11 cellular contexts compared by ENCODE assay signal in the genomic region with DNA sequence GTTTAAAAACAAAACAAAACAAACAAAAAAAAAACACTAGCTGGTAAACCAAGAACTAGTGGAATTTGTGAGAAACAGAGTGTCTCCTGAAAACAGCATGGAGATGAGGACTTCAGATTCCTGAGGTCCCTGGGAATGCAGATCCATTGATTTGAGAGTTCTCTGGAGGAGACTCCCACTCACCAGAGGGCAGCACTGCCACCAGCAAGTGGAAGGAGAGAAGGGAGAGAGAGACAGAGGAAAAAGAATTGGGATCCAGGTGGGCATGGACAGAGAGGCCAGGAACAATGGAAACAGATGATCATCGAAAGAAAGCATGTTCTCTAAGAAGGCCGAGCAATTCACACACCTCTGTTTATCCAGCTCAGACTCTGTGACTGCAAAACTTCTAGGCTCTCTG. TPM values are rescaled to one million over a fixed set of nuclear protein-coding genes. Genes with fewer than 3 reads are reported as not detected.
DNase-seq lines count a peak whose midpoint lies in the region; ATAC-seq and TF ChIP-seq lines count a peak whose summit lies in the region.
"Had no signal": no experiment of that assay in that cellular context is flagged by ENCODE, and none has a peak within 500 bp of the region (broad histone marks: within the 10 kb centered on the region; RNA-seq: fewer than 3 reads in every experiment).

No MANE protein-coding gene starts in this region.

- no peaks in the 10 kb centered on the region for H3K9me3 Mint-ChIP-seq in GM23338
- H3K9me3 Mint-ChIP-seq: T-helper 1 cell treated with Interleukin-12 subunit alpha and Interleukin-12 subunit beta and Interleukin-4 antibody, amounts not matched to agents 30 μg/mL and 1 μg/mL, for 36 hours had no signal

- peaks cover 9% of the 10 kb centered on the region; the same call in 1 of the 2 replicates for H3K36me3 ChIP-seq in GM23338 (ENCODE audit: insufficient read depth)
- H3K36me3 ChIP-seq: thoracic aorta had no signal

- H3K27ac ChIP-seq in GM23338 (ENCODE audit: low read depth): no peak overlapping the region
- H3K27ac ChIP-seq: thoracic aorta had no signal

- H3K9me2 ChIP-seq in GM23338 (ENCODE audit: insufficient read depth): no peaks in the 10 kb centered on the region

- no peak overlapping the region for H3K4me2 ChIP-seq in GM23338

- peak; percentile 87 for ATAC-seq in GM23338
- ATAC-seq in GM21367 (IDR thresholded peaks at IDR 0.05; ENCODE audit: unreplicated experiment): no peak
- ATAC-seq: activated naive CD4-positive, alpha-beta T cell treated with anti-CD3 and anti-CD28 coated beads, Interleukin-2, amount 50 U/mL, for 72 hours had no signal

- H3K27me3 Mint-ChIP-seq in GM23338 (ENCODE audit: insufficient read depth, low read depth, poor library complexity): peaks cover 23% of the 10 kb centered on the region

- peaks cover 21% of the 10 kb centered on the region for H3K27me3 ChIP-seq in GM23338 (ENCODE audit: insufficient read depth)

- no peak overlapping the region for H3K4me3 ChIP-seq in GM23338
- H3K4me3 ChIP-seq: thoracic aorta had no signal

- no peak overlapping the region for H2AFZ ChIP-seq in GM23338

- 0 out of 2 replicates have a peak, but pooled peaks cover 7% of the 10 kb centered on the region for H3F3A ChIP-seq in GM23338 (replicated peaks; ENCODE audit: low read depth)

- H3K4me1 Mint-ChIP-seq in GM23338: peaks cover 21% of the 10 kb centered on the region

- H3K79me2 ChIP-seq in GM23338 (replicated peaks; ENCODE audit: insufficient read depth): no peaks in the 10 kb centered on the region; the same call in 1 of the 2 replicates

- H3K4me1 ChIP-seq in GM23338 (ENCODE audit: insufficient read depth): peaks cover 10% of the 10 kb centered on the region

- no peak overlapping the region for H3K27ac Mint-ChIP-seq in GM23338
- H3K27ac Mint-ChIP-seq: activated naive CD4-positive, alpha-beta T cell treated with anti-CD3 and anti-CD28 coated beads, Interleukin-2, amount 50 U/mL, for 72 hours; T-helper 1 cell treated with Interleukin-12 subunit alpha and Interleukin-12 subunit beta and Interleukin-4 antibody, amounts not matched to agents 30 μg/mL and 1 μg/mL, for 36 hours had no signal

- peak; percentile 25 for TF ChIP-seq CTCF in AG09319 (IDR thresholded peaks at IDR 0.05; ENCODE audit: low read depth, low read length)
- TF ChIP-seq CTCF in GM23338 (conservative IDR thresholded peaks at IDR 0.05; ENCODE audit: low read depth in 2 of 2): peak; percentile 69 to 84

- DNase-seq in AG09319 (ENCODE audit: extremely low read depth, low read depth) (no peak), GM23338 (ENCODE audit: low spot score) (peak; percentile 68), amniotic epithelial cell (ENCODE audit: low read depth) (peak; percentile 42), kidney tubule cell (ENCODE audit: low spot score) (peak; percentile 22), NCI-H2029 treated with DMSO at 0.1 percent for 48 hours (lab: John Stamatoyannopoulos, UW) (no peak), NCI-H1105 (lab: John Stamatoyannopoulos, UW) (no peak), inferior parietal cortex (ENCODE audit: extremely low spot score) (no peak)

- peaks cover 23% of the 10 kb centered on the region for H3K36me3 Mint-ChIP-seq in GM23338 (ENCODE audit: low read depth)
- H3K36me3 Mint-ChIP-seq: activated naive CD4-positive, alpha-beta T cell treated with anti-CD3 and anti-CD28 coated beads, Interleukin-2, amount 50 U/mL, for 72 hours had no signal

- peaks cover 24% of the 10 kb centered on the region for H4K20me1 ChIP-seq in GM23338 (replicated peaks; ENCODE audit: insufficient read depth)

- no peak overlapping the region for H3K4me3 Mint-ChIP-seq in GM23338
- H3K4me3 Mint-ChIP-seq: T-helper 1 cell treated with Interleukin-12 subunit alpha and Interleukin-12 subunit beta and Interleukin-4 antibody, amounts not matched to agents 30 μg/mL and 1 μg/mL, for 36 hours had no signal

TF ChIP-seq in GM23338, 12 proteins besides CTCF, POLR2A, EP300 and RAD21 (continues in another document):
- no peak for TF ChIP-seq STAT1 (IDR thresholded peaks at IDR 0.05; ENCODE audit: unreplicated experiment)
- TF ChIP-seq, protein P1, sequence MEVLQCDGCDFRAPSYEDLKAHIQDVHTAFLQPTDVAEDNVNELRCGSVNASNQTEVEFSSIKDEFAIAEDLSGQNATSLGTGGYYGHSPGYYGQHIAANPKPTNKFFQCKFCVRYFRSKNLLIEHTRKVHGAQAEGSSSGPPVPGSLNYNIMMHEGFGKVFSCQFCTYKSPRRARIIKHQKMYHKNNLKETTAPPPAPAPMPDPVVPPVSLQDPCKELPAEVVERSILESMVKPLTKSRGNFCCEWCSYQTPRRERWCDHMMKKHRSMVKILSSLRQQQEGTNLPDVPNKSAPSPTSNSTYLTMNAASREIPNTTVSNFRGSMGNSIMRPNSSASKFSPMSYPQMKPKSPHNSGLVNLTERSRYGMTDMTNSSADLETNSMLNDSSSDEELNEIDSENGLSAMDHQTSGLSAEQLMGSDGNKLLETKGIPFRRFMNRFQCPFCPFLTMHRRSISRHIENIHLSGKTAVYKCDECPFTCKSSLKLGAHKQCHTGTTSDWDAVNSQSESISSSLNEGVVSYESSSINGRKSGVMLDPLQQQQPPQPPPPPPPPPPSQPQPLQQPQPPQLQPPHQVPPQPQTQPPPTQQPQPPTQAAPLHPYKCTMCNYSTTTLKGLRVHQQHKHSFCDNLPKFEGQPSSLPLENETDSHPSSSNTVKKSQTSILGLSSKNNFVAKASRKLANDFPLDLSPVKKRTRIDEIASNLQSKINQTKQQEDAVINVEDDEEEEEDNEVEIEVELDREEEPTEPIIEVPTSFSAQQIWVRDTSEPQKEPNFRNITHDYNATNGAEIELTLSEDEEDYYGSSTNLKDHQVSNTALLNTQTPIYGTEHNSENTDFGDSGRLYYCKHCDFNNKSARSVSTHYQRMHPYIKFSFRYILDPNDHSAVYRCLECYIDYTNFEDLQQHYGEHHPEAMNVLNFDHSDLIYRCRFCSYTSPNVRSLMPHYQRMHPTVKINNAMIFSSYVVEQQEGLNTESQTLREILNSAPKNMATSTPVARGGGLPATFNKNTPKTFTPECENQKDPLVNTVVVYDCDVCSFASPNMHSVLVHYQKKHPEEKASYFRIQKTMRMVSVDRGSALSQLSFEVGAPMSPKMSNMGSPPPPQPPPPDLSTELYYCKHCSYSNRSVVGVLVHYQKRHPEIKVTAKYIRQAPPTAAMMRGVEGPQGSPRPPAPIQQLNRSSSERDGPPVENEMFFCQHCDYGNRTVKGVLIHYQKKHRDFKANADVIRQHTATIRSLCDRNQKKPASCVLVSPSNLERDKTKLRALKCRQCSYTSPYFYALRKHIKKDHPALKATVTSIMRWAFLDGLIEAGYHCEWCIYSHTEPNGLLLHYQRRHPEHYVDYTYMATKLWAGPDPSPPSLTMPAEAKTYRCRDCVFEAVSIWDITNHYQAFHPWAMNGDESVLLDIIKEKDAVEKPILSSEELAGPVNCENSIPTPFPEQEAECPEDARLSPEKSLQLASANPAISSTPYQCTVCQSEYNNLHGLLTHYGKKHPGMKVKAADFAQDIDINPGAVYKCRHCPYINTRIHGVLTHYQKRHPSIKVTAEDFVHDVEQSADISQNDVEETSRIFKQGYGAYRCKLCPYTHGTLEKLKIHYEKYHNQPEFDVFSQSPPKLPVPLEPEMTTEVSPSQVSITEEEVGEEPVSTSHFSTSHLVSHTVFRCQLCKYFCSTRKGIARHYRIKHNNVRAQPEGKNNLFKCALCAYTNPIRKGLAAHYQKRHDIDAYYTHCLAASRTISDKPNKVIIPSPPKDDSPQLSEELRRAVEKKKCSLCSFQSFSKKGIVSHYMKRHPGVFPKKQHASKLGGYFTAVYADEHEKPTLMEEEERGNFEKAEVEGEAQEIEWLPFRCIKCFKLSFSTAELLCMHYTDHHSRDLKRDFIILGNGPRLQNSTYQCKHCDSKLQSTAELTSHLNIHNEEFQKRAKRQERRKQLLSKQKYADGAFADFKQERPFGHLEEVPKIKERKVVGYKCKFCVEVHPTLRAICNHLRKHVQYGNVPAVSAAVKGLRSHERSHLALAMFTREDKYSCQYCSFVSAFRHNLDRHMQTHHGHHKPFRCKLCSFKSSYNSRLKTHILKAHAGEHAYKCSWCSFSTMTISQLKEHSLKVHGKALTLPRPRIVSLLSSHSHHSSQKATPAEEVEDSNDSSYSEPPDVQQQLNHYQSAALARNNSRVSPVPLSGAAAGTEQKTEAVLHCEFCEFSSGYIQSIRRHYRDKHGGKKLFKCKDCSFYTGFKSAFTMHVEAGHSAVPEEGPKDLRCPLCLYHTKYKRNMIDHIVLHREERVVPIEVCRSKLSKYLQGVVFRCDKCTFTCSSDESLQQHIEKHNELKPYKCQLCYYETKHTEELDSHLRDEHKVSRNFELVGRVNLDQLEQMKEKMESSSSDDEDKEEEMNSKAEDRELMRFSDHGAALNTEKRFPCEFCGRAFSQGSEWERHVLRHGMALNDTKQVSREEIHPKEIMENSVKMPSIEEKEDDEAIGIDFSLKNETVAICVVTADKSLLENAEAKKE (CRISPR knock-in tag; IDR thresholded peaks at IDR 0.05): no peak
- no peak for TF ChIP-seq CREB1 (CRISPR knock-in tag; IDR thresholded peaks at IDR 0.05; ENCODE audit: low read depth)
- no peak for TF ChIP-seq EZH2 (IDR thresholded peaks at IDR 0.05; ENCODE audit: low read depth, unreplicated experiment)
- TF ChIP-seq EZH2phosphoT487 (IDR thresholded peaks at IDR 0.05; ENCODE audit: unreplicated experiment): no peak
- no peak for TF ChIP-seq NANOG (IDR thresholded peaks at IDR 0.05; ENCODE audit: borderline replicate concordance)
- TF ChIP-seq, protein P2, sequence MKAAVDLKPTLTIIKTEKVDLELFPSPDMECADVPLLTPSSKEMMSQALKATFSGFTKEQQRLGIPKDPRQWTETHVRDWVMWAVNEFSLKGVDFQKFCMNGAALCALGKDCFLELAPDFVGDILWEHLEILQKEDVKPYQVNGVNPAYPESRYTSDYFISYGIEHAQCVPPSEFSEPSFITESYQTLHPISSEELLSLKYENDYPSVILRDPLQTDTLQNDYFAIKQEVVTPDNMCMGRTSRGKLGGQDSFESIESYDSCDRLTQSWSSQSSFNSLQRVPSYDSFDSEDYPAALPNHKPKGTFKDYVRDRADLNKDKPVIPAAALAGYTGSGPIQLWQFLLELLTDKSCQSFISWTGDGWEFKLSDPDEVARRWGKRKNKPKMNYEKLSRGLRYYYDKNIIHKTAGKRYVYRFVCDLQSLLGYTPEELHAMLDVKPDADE (IDR thresholded peaks at IDR 0.05): no peak
- no peak for TF ChIP-seq ZNF331 (CRISPR knock-in tag; IDR thresholded peaks at IDR 0.05; ENCODE audit: low read depth)
- no peak for TF ChIP-seq JUNB (IDR thresholded peaks at IDR 0.05; ENCODE audit: unreplicated experiment)
- TF ChIP-seq POLR2AphosphoS5 (IDR thresholded peaks at IDR 0.05; ENCODE audit: low read depth): no peak

RNA-seq across cellular contexts. Expression of a gene that starts 31.8 kb away (rescaled TPM):
- 49.0 and 52.6 TPM in 2 replicates for total RNA-seq in GM23338 (2014; rRNA removed; shearing (Covaris generic))
- 25.2 and 25.6 TPM in 2 replicates for polyA plus RNA-seq in GM23338 (2016; fragmentation: Nextera tagmentation; extraction: Ambion mirVana)

Comparison
In these comparisons a context has a peak if more than half of its experiments do, and no peak if none do; other contexts are left out.
1. DNase-seq: peak in GM23338 (single experiment), amniotic epithelial cell (single experiment) and kidney tubule cell (single experiment); none in AG09319 (single experiment), NCI-H2029 treated with DMSO at 0.1 percent for 48 hours (single experiment), NCI-H1105 (single experiment) and inferior parietal cortex (single experiment).